1 cellular context compared by ENCODE assay signal in the genomic region with DNA sequence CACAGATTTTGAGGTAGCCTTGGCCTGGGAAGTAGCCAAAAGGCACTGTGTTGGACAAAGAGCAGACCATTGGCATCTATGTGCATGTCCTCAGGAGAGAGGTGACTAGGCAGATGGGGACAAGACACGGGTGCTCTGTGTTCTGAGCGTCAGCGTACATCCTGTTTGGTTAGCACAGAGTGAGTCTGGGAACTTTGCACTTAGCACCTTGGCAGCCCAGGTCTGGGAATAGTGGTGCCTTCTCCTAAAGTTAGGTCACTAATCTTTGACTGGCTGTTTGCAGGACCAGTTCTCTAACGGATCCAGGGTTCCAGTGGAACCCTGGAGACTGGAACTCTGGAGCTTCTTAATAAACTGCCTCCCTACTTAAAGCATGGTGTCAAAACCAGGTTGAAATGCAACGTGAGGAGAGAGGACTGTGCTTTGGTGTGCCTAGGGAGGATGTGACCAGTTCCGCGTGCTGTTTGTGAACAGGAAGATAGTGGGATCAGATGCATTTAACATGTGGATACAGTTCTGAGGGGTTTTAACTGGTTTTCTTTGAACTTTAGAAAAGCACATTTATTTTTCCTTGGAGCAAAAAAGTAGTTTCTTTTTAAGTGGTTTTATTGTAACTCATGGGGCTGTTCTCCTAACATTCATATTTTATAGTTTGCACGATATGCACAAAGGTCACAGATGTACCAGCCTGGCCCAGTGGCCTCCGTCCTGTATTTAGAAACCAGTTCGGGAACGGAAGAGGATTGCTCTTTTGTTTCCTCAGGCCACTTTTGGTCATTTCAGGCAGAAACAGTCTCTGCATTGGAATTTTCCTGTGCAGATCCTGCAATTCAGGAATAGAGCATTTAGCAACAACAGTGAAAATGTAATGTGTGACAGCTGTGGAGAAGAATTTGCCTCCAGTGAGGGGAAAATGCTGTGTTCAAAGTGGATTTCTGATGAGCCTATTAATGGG.
TF ChIP-seq lines count a peak whose summit lies in the region.

No MANE protein-coding gene starts in this region.

TF ChIP-seq in liver, 16 proteins besides CTCF, POLR2A, EP300 and RAD21 (continued from another document):
- TF ChIP-seq, protein P1, sequence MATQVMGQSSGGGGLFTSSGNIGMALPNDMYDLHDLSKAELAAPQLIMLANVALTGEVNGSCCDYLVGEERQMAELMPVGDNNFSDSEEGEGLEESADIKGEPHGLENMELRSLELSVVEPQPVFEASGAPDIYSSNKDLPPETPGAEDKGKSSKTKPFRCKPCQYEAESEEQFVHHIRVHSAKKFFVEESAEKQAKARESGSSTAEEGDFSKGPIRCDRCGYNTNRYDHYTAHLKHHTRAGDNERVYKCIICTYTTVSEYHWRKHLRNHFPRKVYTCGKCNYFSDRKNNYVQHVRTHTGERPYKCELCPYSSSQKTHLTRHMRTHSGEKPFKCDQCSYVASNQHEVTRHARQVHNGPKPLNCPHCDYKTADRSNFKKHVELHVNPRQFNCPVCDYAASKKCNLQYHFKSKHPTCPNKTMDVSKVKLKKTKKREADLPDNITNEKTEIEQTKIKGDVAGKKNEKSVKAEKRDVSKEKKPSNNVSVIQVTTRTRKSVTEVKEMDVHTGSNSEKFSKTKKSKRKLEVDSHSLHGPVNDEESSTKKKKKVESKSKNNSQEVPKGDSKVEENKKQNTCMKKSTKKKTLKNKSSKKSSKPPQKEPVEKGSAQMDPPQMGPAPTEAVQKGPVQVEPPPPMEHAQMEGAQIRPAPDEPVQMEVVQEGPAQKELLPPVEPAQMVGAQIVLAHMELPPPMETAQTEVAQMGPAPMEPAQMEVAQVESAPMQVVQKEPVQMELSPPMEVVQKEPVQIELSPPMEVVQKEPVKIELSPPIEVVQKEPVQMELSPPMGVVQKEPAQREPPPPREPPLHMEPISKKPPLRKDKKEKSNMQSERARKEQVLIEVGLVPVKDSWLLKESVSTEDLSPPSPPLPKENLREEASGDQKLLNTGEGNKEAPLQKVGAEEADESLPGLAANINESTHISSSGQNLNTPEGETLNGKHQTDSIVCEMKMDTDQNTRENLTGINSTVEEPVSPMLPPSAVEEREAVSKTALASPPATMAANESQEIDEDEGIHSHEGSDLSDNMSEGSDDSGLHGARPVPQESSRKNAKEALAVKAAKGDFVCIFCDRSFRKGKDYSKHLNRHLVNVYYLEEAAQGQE (IDR thresholded peaks at IDR 0.05): peak; percentile 75
- TF ChIP-seq SP1 (IDR thresholded peaks at IDR 0.05) (peak; percentile 100), HNF4G (IDR thresholded peaks at IDR 0.05) (peak; percentile 97)
- TF ChIP-seq, protein P2, sequence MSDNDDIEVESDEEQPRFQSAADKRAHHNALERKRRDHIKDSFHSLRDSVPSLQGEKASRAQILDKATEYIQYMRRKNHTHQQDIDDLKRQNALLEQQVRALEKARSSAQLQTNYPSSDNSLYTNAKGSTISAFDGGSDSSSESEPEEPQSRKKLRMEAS (IDR thresholded peaks at IDR 0.05): peak; percentile 83
